ENCODE assay signal across 26 cellular contexts in the genomic region with DNA sequence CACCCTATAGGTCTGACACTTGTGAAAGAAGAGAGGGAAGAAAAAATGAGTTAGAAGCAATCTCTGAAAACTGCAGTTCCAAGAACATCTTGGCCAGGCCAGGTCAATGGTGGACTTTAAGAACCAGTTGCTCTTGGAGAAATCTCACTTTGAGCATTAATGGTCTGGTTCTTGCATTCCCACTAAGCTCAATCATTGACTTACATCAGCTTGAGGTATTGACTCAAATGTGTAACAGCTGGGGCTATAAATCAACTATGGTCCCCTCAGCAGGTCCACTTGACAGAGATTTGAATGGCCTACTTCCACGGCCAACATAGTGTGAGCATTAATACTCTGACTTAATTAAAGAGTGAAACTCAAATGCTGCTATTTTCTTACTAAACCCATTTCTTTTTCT.
DNase-seq lines count a peak whose midpoint lies in the region; ATAC-seq, FAIRE-seq and TF ChIP-seq lines count a peak whose summit lies in the region.
"Had no signal": no experiment of that assay in that cellular context is flagged by ENCODE, and none has a peak within 500 bp of the region (broad histone marks: within the 10 kb centered on the region; RNA-seq: fewer than 3 reads in every experiment).

No MANE protein-coding gene starts in this region.

- no peaks in the 10 kb centered on the region for H3K79me2 ChIP-seq in osteoblast (ENCODE audit: insufficient read depth, low read length)
- H3K79me2 ChIP-seq in HepG2 (ENCODE audit: insufficient read depth, low read length) = no peaks in the 10 kb centered on the region

- H3K9ac ChIP-seq in HepG2 (ENCODE audit: insufficient read depth, low read depth, low read length) = no peak overlapping the region
- H3K9ac ChIP-seq: KMS-11 had no signal

- BruUV-seq in HepG2 (replicated peaks; lab: Mats Ljungman, UMichigan) = no TSS peak

- intact Hi-C loops in Right ventricle myocardium superior (cut with DNase I) (no loop called here), HepG2 (cut with micrococcal nuclease; ENCODE audit: unreplicated experiment) (no loop called here)

- TF ChIP-seq CTCF in bronchial epithelial cell (IDR thresholded peaks at IDR 0.05; ENCODE audit: insufficient read depth, low read length, severe bottlenecking) (no peak), osteoblast (IDR thresholded peaks at IDR 0.05; ENCODE audit: extremely low read depth, low read depth, low read length) (no peak), HepG2 (CRISPR knock-in tag; IDR thresholded peaks at IDR 0.05) (no peak)

- peaks cover 34% of the 10 kb centered on the region for H3K4me1 ChIP-seq in osteoblast (ENCODE audit: insufficient read depth, low read length)
- no peaks in the 10 kb centered on the region for H3K4me1 ChIP-seq in HepG2 (ENCODE audit: insufficient read depth, low read length)
- H3K4me1 ChIP-seq: ascending aorta, Caco-2, lower lobe of right lung, pancreas had no signal

- POLR2A ChIA-PET in HepG2 (lab: Yijun Ruan, JAX) = no interaction called here

- no peak for TF ChIP-seq EP300 in HepG2 (IDR thresholded peaks at IDR 0.05; ENCODE audit: low read depth in 2 of 2, low read length in 2 of 2)
- no peak for TF ChIP-seq EP300 in HepG2 (CRISPR knock-in tag; IDR thresholded peaks at IDR 0.05; ENCODE audit: borderline replicate concordance)

- DNase-seq in EH (ENCODE audit: low read depth) (peak; percentile 56), NCI-H69 (lab: John Stamatoyannopoulos, UW) (peak; percentile 60), bronchial epithelial cell (ENCODE audit: low read depth) (peak; percentile 18), osteoblast (ENCODE audit: insufficient read length, low spot score, missing footprints) (no peak), Right ventricle myocardium superior (no peak), RKO (ENCODE audit: low spot score) (no peak), caudate nucleus (lab: John Stamatoyannopoulos, UW) (no peak), HepG2 (ENCODE audit: low spot score) (no peak)
- DNase-seq: activated CD4-positive, alpha-beta T cell treated with anti-CD3 and anti-CD28 coated beads for 1 hour; activated CD8-positive, alpha-beta T cell treated with anti-CD3 and anti-CD28 coated beads for 36 hours; C1 segment of cervical spinal cord; Caco-2; cerebellar nuclear complex; lower lobe of right lung; mucosa of descending colon; NCI-H1436 treated with DMSO at 0.1 percent for 48 hours; nephron progenitor cell; NK-92 treated with Interleukin-12 subunit alpha and Interleukin-12 subunit beta, amount 100 ng/mL, for 24 hours; pancreas; stimulated activated CD4-positive, alpha-beta T cell treated with anti-CD3 and anti-CD28 coated beads, Interleukin-12 subunit alpha, Interleukin-12 subunit beta, amount 100 ng/mL, for 4 hours; stimulated activated CD4-positive, alpha-beta T cell treated with anti-CD3 and anti-CD28 coated beads, Interleukin-4, amount 100 ng/mL, for 1 hour had no signal

- in situ Hi-C loops in HepG2 (cut with HindIII; ENCODE audit: extremely low pct_ligation_motif_present, low pct_unique_long_range_greater_than_20kb) = no loop called here

- no peak for TF ChIP-seq POLR2A in HepG2 (IDR thresholded peaks at IDR 0.05; ENCODE audit: insufficient read depth in 1 of 2, low read depth in 2 of 2, low read length in 2 of 2)

- H2AFZ ChIP-seq in osteoblast (ENCODE audit: low read length) = no peak overlapping the region
- no peak overlapping the region for H2AFZ ChIP-seq in HepG2 (ENCODE audit: low read length)

- ATAC-seq in Right ventricle myocardium superior (ENCODE audit: poor library complexity) = no peak
- no peak for ATAC-seq in HepG2
- ATAC-seq: activated CD8-positive, alpha-beta T cell treated with anti-CD3 and anti-CD28 coated beads for 36 hours; activated naive CD4-positive, alpha-beta T cell treated with anti-CD3 and anti-CD28 coated beads, Interleukin-2, amount 50 U/mL, for 72 hours; lower lobe of right lung; mucosa of descending colon; Panc1; pancreas had no signal

- FAIRE-seq in bronchial epithelial cell (lab: Jason Lieb, UNC) = no peak
- FAIRE-seq in HepG2 (lab: Jason Lieb, UNC) = no peak
- FAIRE-seq: HTR-8/SVneo, pancreas had no signal

- H4K20me1 ChIP-seq in osteoblast (ENCODE audit: insufficient read depth, low read length) = no peaks in the 10 kb centered on the region
- no peaks in the 10 kb centered on the region for H4K20me1 ChIP-seq in HepG2 (ENCODE audit: insufficient read depth, low read length)

- TF ChIP-seq RAD21 in HepG2 (CRISPR knock-in tag; IDR thresholded peaks at IDR 0.05) = no peak

- H3K9me3 ChIP-seq in osteoblast (ENCODE audit: low read depth, low read length) = no peaks in the 10 kb centered on the region
- H3K9me3 ChIP-seq in HepG2 (ENCODE audit: low read length) = no peaks in the 10 kb centered on the region
- H3K9me3 ChIP-seq: ascending aorta, Caco-2, lower lobe of right lung, mucosa of descending colon, pancreas had no signal

- 33% methylated on average over 1 of the region's 1 CpG for WGBS in HepG2 (ENCODE audit: low lambda C conversion rate)

- H3K27ac ChIP-seq in osteoblast (ENCODE audit: low read depth, low read length) = peak overlapping the region; percentile 97
- H3K27ac ChIP-seq in caudate nucleus (ENCODE audit: low read depth, low read length) = no peak overlapping the region
- H3K27ac ChIP-seq in HepG2 (ENCODE audit: extremely low read length, insufficient read depth, low read length) = no peak overlapping the region
- H3K27ac ChIP-seq: ascending aorta, KMS-11, lower lobe of right lung, pancreas had no signal

- H3K4me3 ChIP-seq in bronchial epithelial cell (ENCODE audit: low read depth, low read length) = no peak overlapping the region
- no peak overlapping the region for H3K4me3 ChIP-seq in osteoblast (ENCODE audit: insufficient read depth, low read length)
- H3K4me3 ChIP-seq in HepG2 (replicated peaks in 1 of 3; ENCODE audit: insufficient read depth in 1 of 3, low read depth in 2 of 3, low read length in 3 of 3) = no peak overlapping the region
- H3K4me3 ChIP-seq: ascending aorta, lower lobe of right lung, mucosa of descending colon, pancreas had no signal

- no peaks in the 10 kb centered on the region for H3K36me3 ChIP-seq in bronchial epithelial cell (ENCODE audit: control insufficient read depth, insufficient read depth, low read length)
- H3K36me3 ChIP-seq in osteoblast (ENCODE audit: insufficient read depth, low read length) = no peaks in the 10 kb centered on the region
- no peaks in the 10 kb centered on the region for H3K36me3 ChIP-seq in HepG2 (replicated peaks in 1 of 2; ENCODE audit: control insufficient read depth in 1 of 2, insufficient read depth in 2 of 2, low read length in 2 of 2)
- H3K36me3 ChIP-seq: ascending aorta, lower lobe of right lung, pancreas had no signal

- CTCF ChIA-PET in HepG2 (lab: Yijun Ruan, JAX; ENCODE audit: low intra/inter-chr PET ratio, low total read pairs) = no interaction called here

- H3K4me2 ChIP-seq in osteoblast (ENCODE audit: insufficient read depth, low read length) (peak overlapping the region; percentile 7), HepG2 (ENCODE audit: low read depth, low read length) (no peak overlapping the region)
- H3K4me2 ChIP-seq: KMS-11 had no signal

- no peaks in the 10 kb centered on the region for H3K27me3 ChIP-seq in bronchial epithelial cell (ENCODE audit: control insufficient read depth, insufficient read depth, low read length)
- no peaks in the 10 kb centered on the region for H3K27me3 ChIP-seq in osteoblast (ENCODE audit: insufficient read depth, low read length)
- H3K27me3 ChIP-seq in HepG2 (ENCODE audit: control insufficient read depth in 1 of 2, insufficient read depth in 2 of 2, low read length in 2 of 2) = no peaks in the 10 kb centered on the region
- H3K27me3 ChIP-seq: ascending aorta, pancreas had no signal

TF ChIP-seq in HepG2, 621 proteins besides CTCF, POLR2A, EP300 and RAD21:
- TF ChIP-seq RARA (CRISPR knock-in tag; IDR thresholded peaks at IDR 0.05) (no peak), CREB1 (IDR thresholded peaks at IDR 0.05) (no peak), CREB1 (CRISPR knock-in tag; IDR thresholded peaks at IDR 0.05) (no peak), RBM22 (optimal IDR thresholded peaks at IDR 0.05; ENCODE audit: low read length) (no peak), ATM (IDR thresholded peaks at IDR 0.05; ENCODE audit: borderline replicate concordance) (no peak), SOX5 (CRISPR knock-in tag; IDR thresholded peaks at IDR 0.05; ENCODE audit: borderline replicate concordance) (no peak), ZNF350 (CRISPR knock-in tag; IDR thresholded peaks at IDR 0.05; ENCODE audit: borderline replicate concordance, low read depth) (no peak), CAMTA2 (CRISPR knock-in tag; IDR thresholded peaks at IDR 0.05; ENCODE audit: borderline replicate concordance) (no peak), GTF2F1 (IDR thresholded peaks at IDR 0.05; ENCODE audit: low read length) (no peak), ZNF264 (CRISPR knock-in tag; IDR thresholded peaks at IDR 0.05) (no peak)

Comparison
In these comparisons a context has a peak if more than half of its experiments do, and no peak if none do; other contexts are left out.
1. DNase-seq: peak in EH (single experiment), NCI-H69 (single experiment) and bronchial epithelial cell (single experiment); none in osteoblast (single experiment), Right ventricle myocardium superior (single experiment), RKO (single experiment), caudate nucleus (0 of 61) and HepG2 (single experiment).